In genomic region chrX:68829594-68830485, GRCh38 we compare ENCODE assay signal across 8 cellular contexts. TPM values are rescaled to one million over a fixed set of nuclear protein-coding genes. Genes with fewer than 3 reads are reported as not detected.
DNase-seq lines count a peak whose midpoint lies in the region; ATAC-seq and TF ChIP-seq lines count a peak whose summit lies in the region.

No MANE protein-coding gene starts in this region.

- CTCF ChIA-PET in Panc1 (lab: Charles Lee) = no interaction called here

- no TSS peak for BruUV-seq in Panc1 (replicated peaks; lab: Mats Ljungman, UMichigan)

- intact Hi-C loops in Panc1 (cut with micrococcal nuclease; ENCODE audit: unreplicated experiment) (loop anchor here (2.0 to 10.0 kb wide), 4 partner anchors 231 to 1265 kb away; no protein-coding TSS in a partner anchor), tibial artery (cut with DNase I; ENCODE audit: low total_unique reads) (loop anchor here (2.0 to 10.0 kb wide), 4 partner anchors 235 to 457 kb away; partner anchors contain the start of gene PJA1)

- H3K4me3 ChIP-seq in GM12875 (ENCODE audit: low read depth, low read length) (peak overlapping the region; percentile 56), Panc1 (ENCODE audit: low read depth in 2 of 2, low read length in 2 of 2) (peak overlapping the region; percentile 58 to 72), coronary artery (peak overlapping the region; percentile 71), tibial artery (peak overlapping the region; percentile 74 to 83)

- TF ChIP-seq CTCF in GM12875 (IDR thresholded peaks at IDR 0.05; ENCODE audit: borderline replicate concordance, insufficient read depth, low read depth, low read length) (no peak), Panc1 (IDR thresholded peaks at IDR 0.05) (no peak), coronary artery (IDR thresholded peaks at IDR 0.05) (no peak), tibial artery (IDR thresholded peaks at IDR 0.05) (no peak)

- H3K27ac ChIP-seq in Panc1 (ENCODE audit: low read length) (peak overlapping the region; percentile 39; the same call in 1 of the 2 replicates), coronary artery (peak overlapping the region; percentile 67 to 82), tibial artery (peak overlapping the region; percentile 76 to 82)

- H3K9me3 ChIP-seq in Panc1 (ENCODE audit: control insufficient read depth, insufficient read depth, low read depth, low read length) = no peaks in the 10 kb centered on the region
- H3K9me3 ChIP-seq in tibial artery = no peaks in the 10 kb centered on the region

- DNase-seq in Panc1 (ENCODE audit: low read depth, low spot score) (no peak), coronary artery (ENCODE audit: low spot score) (peak; percentile 69), lung microvascular endothelial cell (ENCODE audit: low read depth in 2 of 2) (peak; percentile 29 to 41), tibial artery (no peak), NCI-H2107 (lab: John Stamatoyannopoulos, UW) (no peak)

- 0 out of 2 replicates have a peak, but pooled peaks have one; percentile 3 for ATAC-seq in Panc1
- no peak for ATAC-seq in GM19351 (IDR thresholded peaks at IDR 0.05; ENCODE audit: unreplicated experiment)
- no peak for ATAC-seq in HG03095 (IDR thresholded peaks at IDR 0.05; ENCODE audit: unreplicated experiment)

- no peaks in the 10 kb centered on the region for H3K36me3 ChIP-seq in Panc1 (ENCODE audit: control insufficient read depth, insufficient read depth, low read length)
- no peaks in the 10 kb centered on the region for H3K36me3 ChIP-seq in tibial artery

- POLR2A ChIA-PET in Panc1 (lab: Charles Lee) = no interaction called here

- H3K4me1 ChIP-seq in Panc1 (ENCODE audit: control insufficient read depth, insufficient read depth, low read length) = no peaks in the 10 kb centered on the region; the same call in none of the 2 replicates
- H3K4me1 ChIP-seq in tibial artery = peaks cover 0 to 29% (median 8%) of the 10 kb centered on the region in 4 donors

- no peaks in the 10 kb centered on the region for H3K27me3 ChIP-seq in Panc1 (ENCODE audit: control insufficient read depth, insufficient read depth, low read length)
- H3K27me3 ChIP-seq in tibial artery = no peaks in the 10 kb centered on the region

- in situ Hi-C loops in Panc1 (cut with HindIII; ENCODE audit: low pct_unique_long_range_greater_than_20kb, low sequenced_read_pairs) = no loop called here

RNA-seq across cellular contexts. Expression of gene EFNB1, which starts 1.0 kb away (rescaled TPM):
- 12.9 TPM for total RNA-seq in Panc1 (2021; ENCODE audit: unreplicated experiment)
- 12.5 TPM for polyA plus RNA-seq in Panc1 (2012; ENCODE audit: insufficient read length)
- total RNA-seq in lung microvascular endothelial cell = 4.6 and 28.8 TPM in 2 replicates

Comparison
In these comparisons a context has a peak if more than half of its experiments do, and no peak if none do; other contexts are left out.
1. DNase-seq: peak in coronary artery (single experiment) and lung microvascular endothelial cell (2 of 2); none in Panc1 (single experiment), tibial artery (0 of 2) and NCI-H2107 (single experiment).
2. Peak in every context shown above with its lines, with median percentiles within 50 percentile points of each other: H3K4me3 ChIP-seq and H3K27ac ChIP-seq.